ENCODE assay signal across 8 cellular contexts in the genomic region with DNA sequence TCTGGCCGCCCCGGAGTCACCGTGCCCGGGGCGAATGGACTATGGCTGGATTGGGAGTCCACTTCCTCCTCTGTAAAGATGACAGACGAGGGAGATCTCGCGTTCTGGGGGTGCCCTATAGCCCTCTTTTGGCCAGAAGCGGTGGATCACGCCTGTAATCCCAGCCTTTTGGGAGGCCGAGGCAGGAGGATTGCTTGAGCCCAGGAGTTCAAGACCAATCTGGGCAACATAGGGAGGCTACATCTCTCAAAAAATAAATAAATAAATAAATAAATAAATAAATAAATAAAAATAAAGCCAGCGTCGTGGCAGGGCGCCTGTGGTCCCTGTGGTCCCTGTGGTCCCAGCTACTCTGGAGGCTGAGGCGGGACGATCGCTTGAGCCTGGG. TPM values are rescaled to one million over a fixed set of nuclear protein-coding genes. Genes with fewer than 3 reads are reported as not detected.
A peak's percentile ranks its signal among the peaks of the same experiment; 100 is the strongest.
DNase-seq lines count a peak whose midpoint lies in the region; ATAC-seq and TF ChIP-seq lines count a peak whose summit lies in the region.
"Not testable (repeated sequence)": the region's sequence is repeated elsewhere in the genome, so short reads cannot be mapped to it uniquely, and the experiment has no call there.

No MANE protein-coding gene starts in this region.

- DNase-seq in CD4-positive, CD25-positive, alpha-beta regulatory T cell = peak in 1 of 3 donors; percentile 7
- peak; percentile 16 for DNase-seq in HT-29 (ENCODE audit: low spot score)
- not testable (repeated sequence) for DNase-seq in RWPE1 (ENCODE audit: low spot score); neuronal stem cell (ENCODE audit: low spot score)
- DNase-seq in endodermal cell = peak; percentile 32
- peak; percentile 1 for DNase-seq in inferior parietal cortex (ENCODE audit: extremely low spot score)

- H3K27ac Mint-ChIP-seq in CD4-positive, CD25-positive, alpha-beta regulatory T cell = peak overlapping the region in 1 of 3 donors; percentile 67
- not testable (repeated sequence) for H3K27ac Mint-ChIP-seq in activated naive CD8-positive, alpha-beta T cell; endodermal cell

- H3K9me3 ChIP-seq in CD4-positive, CD25-positive, alpha-beta regulatory T cell (ENCODE audit: control insufficient read depth in 2 of 2, low read length in 2 of 2); endodermal cell (ENCODE audit: control insufficient read depth, low read length); neuronal stem cell (replicated peaks in 1 of 2; ENCODE audit: control insufficient read depth in 2 of 2, insufficient read depth in 1 of 2, low read depth in 1 of 2, low read length in 2 of 2): not testable (repeated sequence)

- CTCF ChIA-PET in RWPE1 (lab: Yijun Ruan, JAX) = not testable (repeated sequence)

- H3K4me1 Mint-ChIP-seq in CD4-positive, CD25-positive, alpha-beta regulatory T cell; activated naive CD8-positive, alpha-beta T cell (ENCODE audit: low read depth); endodermal cell: not testable (repeated sequence)

- peak overlapping the region; percentile 51 for H3K27ac ChIP-seq in CD4-positive, CD25-positive, alpha-beta regulatory T cell (ENCODE audit: insufficient read depth, low read length, poor library complexity, severe bottlenecking)
- peak overlapping the region; percentile 96 for H3K27ac ChIP-seq in RWPE1
- not testable (repeated sequence) for H3K27ac ChIP-seq in endodermal cell (ENCODE audit: low read depth, low read length); neuronal stem cell (replicated peaks; ENCODE audit: low read length)
- peak overlapping the region; percentile 74 for H3K27ac ChIP-seq in temporal lobe (ENCODE audit: low read depth, low read length)

- H2AFZ ChIP-seq in neuronal stem cell (ENCODE audit: low read length) = peak overlapping the region; percentile 93

- H2BK5ac ChIP-seq in neuronal stem cell (ENCODE audit: low read length) = not testable (repeated sequence)

- not testable (repeated sequence) for ATAC-seq in CD4-positive, CD25-positive, alpha-beta regulatory T cell (ENCODE audit: low read depth in 2 of 2)

- H4K8ac ChIP-seq in neuronal stem cell (ENCODE audit: low read depth, low read length) = not testable (repeated sequence)

- H3K36me3 Mint-ChIP-seq in CD4-positive, CD25-positive, alpha-beta regulatory T cell; activated naive CD8-positive, alpha-beta T cell; endodermal cell (ENCODE audit: low read depth): not testable (repeated sequence)

- not testable (repeated sequence) for H2BK15ac ChIP-seq in neuronal stem cell (ENCODE audit: low read length)

- peak overlapping the region; percentile 55 for H3K4me3 ChIP-seq in CD4-positive, CD25-positive, alpha-beta regulatory T cell (ENCODE audit: low read depth, low read length)
- H3K4me3 ChIP-seq in endodermal cell (ENCODE audit: low read length) (peak overlapping the region; percentile 86), neuronal stem cell (ENCODE audit: low read length in 2 of 2) (peak overlapping the region; percentile 52 to 77)

- H3K18ac ChIP-seq in neuronal stem cell (ENCODE audit: low read length) = not testable (repeated sequence)

- not testable (repeated sequence) for H3K27me3 Mint-ChIP-seq in CD4-positive, CD25-positive, alpha-beta regulatory T cell; activated naive CD8-positive, alpha-beta T cell; endodermal cell (ENCODE audit: insufficient read depth)

- H3K27me3 ChIP-seq in CD4-positive, CD25-positive, alpha-beta regulatory T cell (ENCODE audit: control insufficient read depth, insufficient read depth, low read length); endodermal cell (ENCODE audit: control insufficient read depth, insufficient read depth, low read length, poor library complexity, severe bottlenecking); neuronal stem cell (ENCODE audit: control insufficient read depth in 3 of 3, insufficient read depth in 3 of 3, low read depth in 1 of 3, low read length in 3 of 3): not testable (repeated sequence)

- H2AK5ac ChIP-seq in neuronal stem cell (ENCODE audit: low read depth, low read length) = not testable (repeated sequence)

- 4% methylated on average over 3 of the region's 17 CpGs; no CpG with 5 or more reads in 1 of the 2 experiments for WGBS in endodermal cell (ENCODE audit: insufficient coverage in 1 of 2, insufficient read length in 1 of 2), 2 experiments
- no CpG with 5 or more reads among the region's 17 CpGs for WGBS in neuronal stem cell (ENCODE audit: extremely low coverage in 2 of 2, insufficient read length in 2 of 2, insufficient replicate concordance in 1 of 2), 2 donors

- not testable (repeated sequence) for H3K23ac ChIP-seq in neuronal stem cell (ENCODE audit: low read depth, low read length, poor library complexity)

- POLR2A ChIA-PET in RWPE1 (lab: Yijun Ruan, JAX; ENCODE audit: low non-redundant PET) = not testable (repeated sequence)

- peak overlapping the region; percentile 30 for H3K9ac ChIP-seq in endodermal cell (ENCODE audit: extremely low read depth, low read length, poor library complexity, severe bottlenecking)
- not testable (repeated sequence) for H3K9ac ChIP-seq in neuronal stem cell (ENCODE audit: low read depth, low read length, poor library complexity)

- H3K4me3 Mint-ChIP-seq in CD4-positive, CD25-positive, alpha-beta regulatory T cell = peak overlapping the region; percentile 59 to 100 (median 90)
- peak overlapping the region; percentile 56 for H3K4me3 Mint-ChIP-seq in activated naive CD8-positive, alpha-beta T cell
- H3K4me3 Mint-ChIP-seq in endodermal cell = peak overlapping the region; percentile 99

- H3K36me3 ChIP-seq in CD4-positive, CD25-positive, alpha-beta regulatory T cell (ENCODE audit: control insufficient read depth, insufficient read depth, low read length); endodermal cell (ENCODE audit: control insufficient read depth, insufficient read depth, low read length); neuronal stem cell (replicated peaks in 1 of 2; ENCODE audit: control insufficient read depth in 2 of 2, insufficient read depth in 2 of 2, low read length in 2 of 2): not testable (repeated sequence)

- not testable (repeated sequence) for H3K4me2 ChIP-seq in neuronal stem cell (ENCODE audit: insufficient read depth, low read length, poor library complexity, severe bottlenecking)

- H3K79me1 ChIP-seq in neuronal stem cell (ENCODE audit: low read depth, low read length) = not testable (repeated sequence)

- not testable (repeated sequence) for H3K4ac ChIP-seq in neuronal stem cell (ENCODE audit: low read length)

- not testable (repeated sequence) for TF ChIP-seq CTCF in RWPE1 (conservative IDR thresholded peaks at IDR 0.05; ENCODE audit: low read depth); endodermal cell (conservative IDR thresholded peaks at IDR 0.05)

- not testable (repeated sequence) for H2BK120ac ChIP-seq in neuronal stem cell (ENCODE audit: low read depth, low read length)

- not testable (repeated sequence) for H3K4me1 ChIP-seq in CD4-positive, CD25-positive, alpha-beta regulatory T cell (ENCODE audit: control insufficient read depth, insufficient read depth, low read length, poor library complexity, severe bottlenecking); endodermal cell (ENCODE audit: control insufficient read depth, insufficient read depth, low read length); neuronal stem cell (ENCODE audit: control insufficient read depth in 2 of 2, insufficient read depth in 1 of 2, low read depth in 1 of 2, low read length in 2 of 2)

- not testable (repeated sequence) for H3K9me3 Mint-ChIP-seq in CD4-positive, CD25-positive, alpha-beta regulatory T cell; activated naive CD8-positive, alpha-beta T cell (ENCODE audit: low read depth); endodermal cell

- H3K14ac ChIP-seq in neuronal stem cell (ENCODE audit: low read length) = not testable (repeated sequence)

- not testable (repeated sequence) for H4K91ac ChIP-seq in neuronal stem cell (ENCODE audit: low read depth, low read length, poor library complexity)

- not testable (repeated sequence) for H2BK12ac ChIP-seq in neuronal stem cell (ENCODE audit: low read length)

RNA-seq across cellular contexts. Expression of gene AGAP9, which starts 30.4 kb away (rescaled TPM):
- total RNA-seq in CD4-positive, CD25-positive, alpha-beta regulatory T cell = 8.0 TPM
- polyA plus RNA-seq in CD4-positive, CD25-positive, alpha-beta regulatory T cell = under 1 TPM in 2 of 4 donors, not detected in 2; 0.07 to 0.46 TPM
- total RNA-seq in HT-29 (2014; rRNA removed; shearing (Covaris generic)) = 6.5 and 7.1 TPM in 2 replicates
- total RNA-seq in endodermal cell (10 to 100 TPM; 14.4 to 17.0 TPM), temporal lobe (1.7 TPM)
- 6.8 TPM for polyA plus RNA-seq in endodermal cell (2013, experiment 1 of 2)
- 7.6 TPM for polyA plus RNA-seq in endodermal cell (2013, experiment 2 of 2)
- polyA plus RNA-seq in neuronal stem cell (2013, experiment 1 of 2) = 8.2 TPM
- polyA plus RNA-seq in neuronal stem cell (2013, experiment 2 of 2) = 8.9 TPM
